In the genomic region with DNA sequence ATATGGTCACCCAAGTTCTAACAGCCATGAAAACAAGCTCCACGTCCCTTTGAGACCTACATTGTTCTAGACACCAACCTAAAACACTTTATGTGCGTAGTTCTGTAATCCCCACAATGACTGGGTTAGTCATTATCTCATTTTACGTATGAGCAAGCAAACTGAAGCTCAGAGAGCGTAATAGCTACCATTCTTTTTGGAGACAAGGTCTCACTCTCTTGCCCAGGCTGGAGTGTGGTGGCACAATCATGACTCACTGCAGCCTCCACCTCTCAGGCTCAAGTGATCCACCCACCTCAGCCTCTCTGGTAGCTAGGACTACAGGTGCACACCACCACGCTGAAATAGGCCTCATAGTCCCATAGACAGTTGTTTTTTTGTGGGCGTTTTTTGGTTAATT, we compare ENCODE assay signal across 14 cellular contexts. TPM values are rescaled to one million over a fixed set of nuclear protein-coding genes. Genes with fewer than 3 reads are reported as not detected.
DNase-seq lines count a peak whose midpoint lies in the region; ATAC-seq and TF ChIP-seq lines count a peak whose summit lies in the region.
"Had no signal": no experiment of that assay in that cellular context is flagged by ENCODE, and none has a peak within 500 bp of the region (broad histone marks: within the 10 kb centered on the region; RNA-seq: fewer than 3 reads in every experiment).

No MANE protein-coding gene starts in this region.

- peak in 1 of 7 experiments; percentile 21 for DNase-seq in CD8-positive, alpha-beta T cell
- DNase-seq in MV-4-11 (lab: John Stamatoyannopoulos, UW) (peak; percentile 34), amniotic epithelial cell (ENCODE audit: low read depth) (peak; percentile 39), gastrocnemius medialis (no peak), Kasumi-1 (lab: John Stamatoyannopoulos, UW) (no peak)
- DNase-seq: activated effector memory CD4-positive, alpha-beta T cell treated with Interleukin-2 at 50 U/mL for 16 hours; CD4-positive, CD25-positive, alpha-beta regulatory T cell; HFFc6; NCI-H1436; NCI-H526 treated with DMSO at 0.1 percent for 48 hours; pancreas had no signal

- H3K9me3 ChIP-seq in CD8-positive, alpha-beta T cell (ENCODE audit: low read length) = no peaks in the 10 kb centered on the region
- no peaks in the 10 kb centered on the region for H3K9me3 ChIP-seq in gastrocnemius medialis
- H3K9me3 ChIP-seq: pancreas had no signal

- POLR2A ChIA-PET in CD8-positive, alpha-beta T cell (lab: Charles Lee) = interaction anchor here (0.8 to 1.8 kb wide), 3 partner anchors 8 to 56 kb away, joined by 3 to 6 read pairs (median 3); a partner anchor contains a TSS

- H3K4me3 ChIP-seq in CD8-positive, alpha-beta T cell (ENCODE audit: low read depth, low read length) = no peak overlapping the region
- H3K4me3 ChIP-seq in gastrocnemius medialis = no peak overlapping the region
- H3K4me3 ChIP-seq: pancreas had no signal

- peaks cover 2% of the 10 kb centered on the region for H3K36me3 ChIP-seq in CD8-positive, alpha-beta T cell (ENCODE audit: insufficient read depth, low read length)
- H3K36me3 ChIP-seq in gastrocnemius medialis = peaks cover 0 to 11% of the 10 kb centered on the region in 2 donors
- H3K36me3 ChIP-seq: pancreas had no signal

- no peak overlapping the region for H3K27ac ChIP-seq in CD8-positive, alpha-beta T cell (ENCODE audit: low read depth, low read length)
- peak overlapping the region; percentile 83 to 86 (median 84) for H3K27ac ChIP-seq in gastrocnemius medialis

- TF ChIP-seq CTCF in CD8-positive, alpha-beta T cell (IDR thresholded peaks at IDR 0.05) = no peak
- no peak for TF ChIP-seq CTCF in gastrocnemius medialis (IDR thresholded peaks at IDR 0.05 in 4 of 5, conservative IDR thresholded peaks at IDR 0.05 in 1 of 5)

- TF ChIP-seq POLR2A in gastrocnemius medialis (IDR thresholded peaks at IDR 0.05) = no peak

- CTCF ChIA-PET in CD8-positive, alpha-beta T cell (lab: Charles Lee) = interaction anchor here (1.0 to 1.9 kb wide), 2 partner anchors 10 to 581 kb away, joined by 3 to 15 read pairs; a partner anchor contains a TSS

- intact Hi-C loops in CD8-positive, alpha-beta T cell (cut with DNase I, micrococcal nuclease) = loop anchor here (10.0 kb wide), 2 partner anchors 272 to 432 kb away; a partner anchor contains a TSS
- intact Hi-C loops in gastrocnemius medialis (cut with DNase I; ENCODE audit: low total_unique reads) = no loop called here

- no peaks in the 10 kb centered on the region for H3K27me3 ChIP-seq in CD8-positive, alpha-beta T cell (ENCODE audit: insufficient read depth, low read length)
- no peaks in the 10 kb centered on the region for H3K27me3 ChIP-seq in gastrocnemius medialis
- H3K27me3 ChIP-seq: pancreas had no signal

- in situ Hi-C loops in gastrocnemius medialis (cut with MboI; ENCODE audit: low sequenced_read_pairs in 4 of 4) = loop anchor here in 1 of 4 donors (10.0 kb wide), 2 partner anchors 52 to 442 kb away; no protein-coding TSS in a partner anchor

- no peaks in the 10 kb centered on the region for H3K9me3 Mint-ChIP-seq in CD8-positive, alpha-beta T cell
- H3K9me3 Mint-ChIP-seq: CD4-positive, CD25-positive, alpha-beta regulatory T cell had no signal

- H3K27ac Mint-ChIP-seq in CD8-positive, alpha-beta T cell = no peak overlapping the region
- H3K27ac Mint-ChIP-seq: HFFc6 had no signal

- H3K4me3 Mint-ChIP-seq in CD8-positive, alpha-beta T cell = peak overlapping the region; percentile 12
- H3K4me3 Mint-ChIP-seq: HFFc6 had no signal

- H3K36me3 Mint-ChIP-seq in CD8-positive, alpha-beta T cell = peaks cover 39% of the 10 kb centered on the region

- no peak for ATAC-seq in CD8-positive, alpha-beta T cell
- no peak for ATAC-seq in gastrocnemius medialis
- ATAC-seq in HG02840 (IDR thresholded peaks at IDR 0.05; ENCODE audit: low FRiP score, unreplicated experiment) = no peak
- no peak for ATAC-seq in HG03439 (IDR thresholded peaks at IDR 0.05; ENCODE audit: unreplicated experiment)
- ATAC-seq: esophagus mucosa, pancreas had no signal

- peaks cover 50% of the 10 kb centered on the region for H3K4me1 Mint-ChIP-seq in CD8-positive, alpha-beta T cell (ENCODE audit: low read depth)

- peaks cover 43% of the 10 kb centered on the region for H3K4me1 ChIP-seq in CD8-positive, alpha-beta T cell (ENCODE audit: insufficient read depth, low read length)
- H3K4me1 ChIP-seq in gastrocnemius medialis = peaks cover 53 to 61% of the 10 kb centered on the region in 2 donors

- no peaks in the 10 kb centered on the region for H3K27me3 Mint-ChIP-seq in CD8-positive, alpha-beta T cell (ENCODE audit: low read depth)
- H3K27me3 Mint-ChIP-seq: CD4-positive, CD25-positive, alpha-beta regulatory T cell had no signal

RNA-seq across cellular contexts. Expression of a gene that starts 10.5 kb away (rescaled TPM):
- total RNA-seq in CD8-positive, alpha-beta T cell = 10 to 100 TPM; 35.4 to 40.4 TPM
- total RNA-seq in gastrocnemius medialis = 10 to 100 TPM; 11.7 to 24.0 (median 16.1) TPM

RNA-seq across cellular contexts. Expression of a gene that starts 46.7 kb away (rescaled TPM):
- 10 to 100 TPM; 25.9 to 29.0 TPM for total RNA-seq in CD8-positive, alpha-beta T cell
- total RNA-seq in gastrocnemius medialis = 10 to 100 TPM; 27.5 to 34.2 (median 31.8) TPM

Comparison
In these comparisons a context has a peak if more than half of its experiments do, and no peak if none do; other contexts are left out.
1. DNase-seq: peak in MV-4-11 (single experiment) and amniotic epithelial cell (single experiment); none in gastrocnemius medialis (0 of 2) and Kasumi-1 (0 of 2).